ENCODE assay signal across 18 cellular contexts in genomic region chr11:34639545-34639944, GRCh38. TPM values are rescaled to one million over a fixed set of nuclear protein-coding genes. Genes with fewer than 3 reads are reported as not detected.
DNase-seq lines count a peak whose midpoint lies in the region; ATAC-seq and TF ChIP-seq lines count a peak whose summit lies in the region.
"Had no signal": no experiment of that assay in that cellular context is flagged by ENCODE, and none has a peak within 500 bp of the region (broad histone marks: within the 10 kb centered on the region; RNA-seq: fewer than 3 reads in every experiment).

No MANE protein-coding gene starts in this region.

- intact Hi-C loops in activated CD4-positive, alpha-beta memory T cell treated with anti-CD3 and anti-CD28 coated beads for 36 hours (cut with micrococcal nuclease) = no loop called here

- H3K36me3 Mint-ChIP-seq in nephron (ENCODE audit: low read depth) = no peaks in the 10 kb centered on the region
- no peaks in the 10 kb centered on the region for H3K36me3 Mint-ChIP-seq in activated CD4-positive, alpha-beta memory T cell treated with anti-CD3 and anti-CD28 coated beads for 36 hours

- no peak for ATAC-seq in GM19467 (IDR thresholded peaks at IDR 0.05; ENCODE audit: unreplicated experiment)
- ATAC-seq: heart right ventricle; stimulated activated naive CD8-positive, alpha-beta T cell treated with anti-CD3 and anti-CD28 coated beads, Interleukin-15, Interleukin-2, amounts not matched to agents 100 U/mL and 50 U/mL, for 24 hours had no signal

- H3K4me1 Mint-ChIP-seq in nephron = peaks cover 4% of the 10 kb centered on the region
- H3K4me1 Mint-ChIP-seq in activated CD4-positive, alpha-beta memory T cell treated with anti-CD3 and anti-CD28 coated beads for 36 hours (ENCODE audit: low read depth) = no peaks in the 10 kb centered on the region
- H3K4me1 Mint-ChIP-seq: activated CD4-positive, alpha-beta T cell treated with anti-CD3 and anti-CD28 coated beads, Interleukin-2, amount 10 ng/mL, durations not matched to agents 24 days and 14 days had no signal

- POLR2A ChIA-PET in activated CD4-positive, alpha-beta memory T cell treated with anti-CD3 and anti-CD28 coated beads for 36 hours (lab: Charles Lee) = interaction anchor here (1.7 kb wide), 1 partner anchor 15 kb away, joined by 6 read pairs; no protein-coding TSS in a partner anchor

- DNase-seq in M059J (ENCODE audit: low read depth) (peak; percentile 76), epithelial cell of prostate (ENCODE audit: low read depth, low spot score) (no peak), DMS 273 treated with DMSO at 0.1 percent for 48 hours (lab: John Stamatoyannopoulos, UW) (no peak), cortex of kidney (lab: John Stamatoyannopoulos, UW) (no peak)
- no peak for DNase-seq in activated CD4-positive, alpha-beta memory T cell treated with anti-CD3 and anti-CD28 coated beads for 36 hours
- DNase-seq: activated CD4-positive, alpha-beta T cell treated with anti-CD3 and anti-CD28 coated beads, Interleukin-2, amount 10 ng/mL, durations not matched to agents 24 days and 14 days; activated CD8-positive, alpha-beta memory T cell treated with anti-CD3 and anti-CD28 coated beads, Interleukin-2, amount 50 U/mL, for 4 hours; activated effector memory CD4-positive, alpha-beta T cell treated with anti-CD3 and anti-CD28 coated beads, Interleukin-2, amount 50 U/mL, for 16 hours; effector memory CD4-positive, alpha-beta T cell; heart right ventricle; NCI-H1694; NCI-H446; sigmoid colon; stimulated activated naive CD8-positive, alpha-beta T cell treated with anti-CD3 and anti-CD28 coated beads, Interleukin-15, Interleukin-2, amounts not matched to agents 100 U/mL and 50 U/mL, for 24 hours had no signal

- H3K4me3 Mint-ChIP-seq in nephron = no peak overlapping the region
- no peak overlapping the region for H3K4me3 Mint-ChIP-seq in activated CD4-positive, alpha-beta memory T cell treated with anti-CD3 and anti-CD28 coated beads for 36 hours
- H3K4me3 Mint-ChIP-seq: activated CD4-positive, alpha-beta T cell treated with anti-CD3 and anti-CD28 coated beads, Interleukin-2, amount 10 ng/mL, durations not matched to agents 24 days and 14 days had no signal

- H3K27ac Mint-ChIP-seq in nephron = peak overlapping the region; percentile 55 to 86 (median 80)
- no peak overlapping the region for H3K27ac Mint-ChIP-seq in activated CD4-positive, alpha-beta memory T cell treated with anti-CD3 and anti-CD28 coated beads for 36 hours
- H3K27ac Mint-ChIP-seq: activated CD4-positive, alpha-beta T cell treated with anti-CD3 and anti-CD28 coated beads, Interleukin-2, amount 10 ng/mL, durations not matched to agents 24 days and 14 days had no signal

- H3K27me3 Mint-ChIP-seq in nephron (ENCODE audit: low read depth) = peaks cover 5% of the 10 kb centered on the region
- H3K27me3 Mint-ChIP-seq in activated CD4-positive, alpha-beta memory T cell treated with anti-CD3 and anti-CD28 coated beads for 36 hours = peaks cover 17% of the 10 kb centered on the region

- CTCF ChIA-PET in activated CD4-positive, alpha-beta memory T cell treated with anti-CD3 and anti-CD28 coated beads for 36 hours (lab: Charles Lee) = no interaction called here

- TF ChIP-seq CTCF in nephron (IDR thresholded peaks at IDR 0.05; ENCODE audit: unreplicated experiment in 3 of 3) = no peak

- no peaks in the 10 kb centered on the region for H3K9me3 Mint-ChIP-seq in nephron
- H3K9me3 Mint-ChIP-seq in activated CD4-positive, alpha-beta memory T cell treated with anti-CD3 and anti-CD28 coated beads for 36 hours = no peaks in the 10 kb centered on the region
- H3K9me3 Mint-ChIP-seq: activated CD4-positive, alpha-beta T cell treated with anti-CD3 and anti-CD28 coated beads, Interleukin-2, amount 10 ng/mL, durations not matched to agents 24 days and 14 days had no signal

- peak overlapping the region; percentile 99 for H3K27ac ChIP-seq in epithelial cell of prostate
- H3K27ac ChIP-seq: BLaER1, cardiac muscle cell, heart right ventricle had no signal

RNA-seq across cellular contexts. Expression of gene EHF, which starts 18.7 kb away (rescaled TPM):
- 0.25 and 0.81 TPM in 2 replicates for total RNA-seq in M059J (2014; rRNA removed; shearing (Covaris generic))
- total RNA-seq in activated CD4-positive, alpha-beta memory T cell treated with anti-CD3 and anti-CD28 coated beads for 36 hours = not detected
- total RNA-seq: activated CD4-positive, alpha-beta T cell treated with anti-CD3 and anti-CD28 coated beads, Interleukin-2, amount 10 ng/mL, durations not matched to agents 24 days and 14 days; cardiac muscle cell had no signal
